30 cellular contexts compared by ENCODE assay signal in genomic region chr5:181156758-181157157, GRCh38. TPM values are rescaled to one million over a fixed set of nuclear protein-coding genes. Genes with fewer than 3 reads are reported as not detected.
"Had no signal": no experiment of that assay in that cellular context is flagged by ENCODE, and none has a peak within 500 bp of the region (broad histone marks: within the 10 kb centered on the region; RNA-seq: fewer than 3 reads in every experiment).

No MANE protein-coding gene starts in this region.

- H3K9me3 ChIP-seq: heart left ventricle, neutrophil, psoas muscle, right lobe of liver, testis, tibial nerve, upper lobe of right lung had no signal

- H3K27me3 ChIP-seq: dorsolateral prefrontal cortex, right lobe of liver, testis, tibial nerve, upper lobe of right lung had no signal

- H3K4me3 ChIP-seq: dorsolateral prefrontal cortex, heart left ventricle, psoas muscle, right lobe of liver, testis, tibial nerve, upper lobe of right lung had no signal

- H3K4me1 ChIP-seq: right lobe of liver, testis, upper lobe of right lung had no signal

- FAIRE-seq: frontal cortex, islet of Langerhans had no signal

- ATAC-seq: heart left ventricle; psoas muscle; right lobe of liver; stimulated activated naive B cell treated with anti-CD40 and anti-IgM and Interleukin-4, amounts not matched to agents 10 μg/mL and 1 μg/mL and 100 μg/mL, for 72 hours; stimulated activated naive CD8-positive, alpha-beta T cell treated with anti-CD3 and anti-CD28 coated beads, Interleukin-15, amount 100 ng/mL, for 72 hours; upper lobe of right lung had no signal

- DNase-seq: cortex of kidney; dorsolateral prefrontal cortex; effector CD8-positive, alpha-beta T cell; heart left ventricle; hippocampal formation; kidney glomerular epithelial cell; mesendoderm; naive B cell; psoas muscle; retina; right lobe of liver; stimulated activated CD4-positive, alpha-beta T cell treated with anti-CD3 and anti-CD28 coated beads, Interleukin-15, amount 100 ng/mL, for 24 hours; stimulated activated CD4-positive, alpha-beta T cell treated with anti-CD3 and anti-CD28 coated beads, Interleukin-1b, Interleukin-23, amount 100 ng/mL, for 48 hours; stimulated activated CD4-positive, alpha-beta T cell treated with anti-CD3 and anti-CD28 coated beads, Interleukin-4, amount 100 ng/mL, for 24 hours; stimulated activated naive B cell treated with anti-CD40 and anti-IgM and Interleukin-4, amounts not matched to agents 10 μg/mL and 1 μg/mL and 100 μg/mL, for 72 hours; stimulated activated naive CD8-positive, alpha-beta T cell treated with anti-CD3 and anti-CD28 coated beads, Interleukin-15, amount 100 ng/mL, for 72 hours; testis; upper lobe of right lung had no signal

- H3K27ac ChIP-seq: dorsolateral prefrontal cortex, heart left ventricle, neutrophil, psoas muscle, right lobe of liver, testis, tibial nerve, upper lobe of right lung had no signal

- H3K36me3 ChIP-seq: heart left ventricle, neutrophil, right lobe of liver, tibial nerve, upper lobe of right lung had no signal

RNA-seq across cellular contexts. Expression of gene OR2V2, which starts 9.4 kb away (rescaled TPM):
- total RNA-seq: fibroblast of lung, frontal cortex, glomerular endothelial cell, heart left ventricle, liver, lung microvascular endothelial cell, osteoblast, psoas muscle, right lobe of liver, subcutaneous adipose tissue, testis, tibial nerve, upper lobe of right lung had no signal
- polyA plus RNA-seq: esophagus, fibroblast of lung, heart left ventricle, liver, neural cell, psoas muscle had no signal

RNA-seq across cellular contexts. Expression of gene OR2V1, which starts 25.8 kb away (rescaled TPM):
- total RNA-seq: dorsolateral prefrontal cortex, fibroblast of lung, frontal cortex, glomerular endothelial cell, heart left ventricle, liver, lung microvascular endothelial cell, osteoblast, psoas muscle, right lobe of liver, subcutaneous adipose tissue, testis, tibial nerve, upper lobe of right lung had no signal
- polyA plus RNA-seq: esophagus, fibroblast of lung, heart left ventricle, liver, neural cell, psoas muscle had no signal
